Comparison of ENCODE assay signal across 20 cellular contexts in genomic region chr5:174790906-174791305, GRCh38.
A peak's percentile ranks its signal among the peaks of the same experiment; 100 is the strongest.
DNase-seq lines count a peak whose midpoint lies in the region; ATAC-seq and TF ChIP-seq lines count a peak whose summit lies in the region.
"Had no signal": no experiment of that assay in that cellular context is flagged by ENCODE, and none has a peak within 500 bp of the region (broad histone marks: within the 10 kb centered on the region; RNA-seq: fewer than 3 reads in every experiment).

No MANE protein-coding gene starts in this region.

- POLR2A ChIA-PET in naive thymus-derived CD4-positive, alpha-beta T cell (lab: Charles Lee): no interaction called here

- no peaks in the 10 kb centered on the region for H3K27me3 ChIP-seq in naive thymus-derived CD4-positive, alpha-beta T cell (ENCODE audit: control insufficient read depth in 2 of 2, insufficient read depth in 2 of 2, low read length in 2 of 2)

- no peak for TF ChIP-seq CTCF in foreskin fibroblast (IDR thresholded peaks at IDR 0.05; ENCODE audit: low read depth, low read length)

- H3K36me3 Mint-ChIP-seq in naive thymus-derived CD4-positive, alpha-beta T cell: no peaks in the 10 kb centered on the region
- H3K36me3 Mint-ChIP-seq in immature natural killer cell: no peaks in the 10 kb centered on the region

- peaks cover 0 to 7% (median 3%) of the 10 kb centered on the region in 11 donors for H3K9me3 Mint-ChIP-seq in naive thymus-derived CD4-positive, alpha-beta T cell
- H3K9me3 Mint-ChIP-seq in immature natural killer cell: peaks cover 0 to 2% (median 0%) of the 10 kb centered on the region in 6 donors

- H3K9ac ChIP-seq in SK-N-MC (ENCODE audit: insufficient read length): no peak overlapping the region

- H3K4me3 Mint-ChIP-seq in naive thymus-derived CD4-positive, alpha-beta T cell: no peak overlapping the region
- H3K4me3 Mint-ChIP-seq in immature natural killer cell: no peak overlapping the region

- intact Hi-C loops in naive thymus-derived CD4-positive, alpha-beta T cell (cut with micrococcal nuclease): no loop called here

- no peak for ATAC-seq in naive thymus-derived CD4-positive, alpha-beta T cell
- ATAC-seq: HepG2 had no signal

- no peaks in the 10 kb centered on the region for H3K4me1 ChIP-seq in naive thymus-derived CD4-positive, alpha-beta T cell (ENCODE audit: control insufficient read depth in 2 of 2, insufficient read depth in 2 of 2, low read length in 2 of 2)

- no peaks in the 10 kb centered on the region for H3K9me3 ChIP-seq in SK-N-MC (ENCODE audit: low read depth, low read length)
- H3K9me3 ChIP-seq in naive thymus-derived CD4-positive, alpha-beta T cell (ENCODE audit: control insufficient read depth in 2 of 3, low read length in 3 of 3): no peaks in the 10 kb centered on the region

- CTCF ChIA-PET in naive thymus-derived CD4-positive, alpha-beta T cell (lab: Charles Lee): no interaction called here

- DNase-seq in NCI-H82 (lab: John Stamatoyannopoulos, UW) (peak; percentile 3), NCI-H82 treated with DMSO at 0.1 percent for 48 hours (lab: John Stamatoyannopoulos, UW; ENCODE audit: unreplicated experiment) (no peak), SK-N-MC (ENCODE audit: low read depth, low spot score) (no peak), medulla oblongata (ENCODE audit: extremely low spot score) (peak; percentile 15), NCI-H1048 (lab: John Stamatoyannopoulos, UW) (no peak), immature natural killer cell (no peak), foreskin fibroblast (no peak)
- DNase-seq in naive thymus-derived CD4-positive, alpha-beta T cell: no peak
- DNase-seq: AML-193, DMS79 treated with DMSO at 0.1 percent for 48 hours, KBM-7, NCI-H1436, NCI-H2029, NCI-H345, NCI-H524 treated with DMSO at 0.1 percent for 48 hours, PC-9 had no signal

- H3K4me1 Mint-ChIP-seq in naive thymus-derived CD4-positive, alpha-beta T cell: peaks cover 0 to 4% (median 0%) of the 10 kb centered on the region in 7 donors
- H3K4me1 Mint-ChIP-seq in immature natural killer cell: no peaks in the 10 kb centered on the region

- no peak overlapping the region for H3K27ac Mint-ChIP-seq in naive thymus-derived CD4-positive, alpha-beta T cell
- no peak overlapping the region for H3K27ac Mint-ChIP-seq in immature natural killer cell

- peak overlapping the region; percentile 32; the same call in 1 of the 2 replicates for H3K27ac ChIP-seq in SK-N-MC
- H3K27ac ChIP-seq in naive thymus-derived CD4-positive, alpha-beta T cell (ENCODE audit: low read depth, low read length): no peak overlapping the region
- H3K27ac ChIP-seq: 22Rv1, C4-2B, PC-9, RWPE1 had no signal

- H3K27me3 Mint-ChIP-seq in naive thymus-derived CD4-positive, alpha-beta T cell: peaks cover 5 to 41% (median 32%) of the 10 kb centered on the region in 5 donors
- H3K27me3 Mint-ChIP-seq in immature natural killer cell (ENCODE audit: low read depth in 3 of 3): peaks cover 0 to 8% (median 6%) of the 10 kb centered on the region in 3 donors

- H3K4me3 ChIP-seq in SK-N-MC (no peak overlapping the region), foreskin fibroblast (ENCODE audit: low read depth in 1 of 2, low read length in 2 of 2) (no peak overlapping the region)
- H3K4me3 ChIP-seq in naive thymus-derived CD4-positive, alpha-beta T cell (ENCODE audit: low read length): no peak overlapping the region
- H3K4me3 ChIP-seq: PC-9 had no signal

- no peaks in the 10 kb centered on the region for H3K36me3 ChIP-seq in SK-N-MC (ENCODE audit: insufficient read depth, low read length)
- H3K36me3 ChIP-seq in naive thymus-derived CD4-positive, alpha-beta T cell (ENCODE audit: control insufficient read depth in 2 of 3, insufficient read depth in 3 of 3, low read length in 3 of 3): no peaks in the 10 kb centered on the region

Comparison
In these comparisons a context has a peak if more than half of its experiments do, and no peak if none do; other contexts are left out.
1. DNase-seq: peak in NCI-H82 (single experiment) and medulla oblongata (single experiment); none in NCI-H82 treated with DMSO at 0.1 percent for 48 hours (single experiment), SK-N-MC (single experiment), naive thymus-derived CD4-positive, alpha-beta T cell (0 of 9), NCI-H1048 (single experiment), immature natural killer cell (0 of 3) and foreskin fibroblast (0 of 2).